Comparison of ENCODE assay signal across 8 cellular contexts in the genomic region with DNA sequence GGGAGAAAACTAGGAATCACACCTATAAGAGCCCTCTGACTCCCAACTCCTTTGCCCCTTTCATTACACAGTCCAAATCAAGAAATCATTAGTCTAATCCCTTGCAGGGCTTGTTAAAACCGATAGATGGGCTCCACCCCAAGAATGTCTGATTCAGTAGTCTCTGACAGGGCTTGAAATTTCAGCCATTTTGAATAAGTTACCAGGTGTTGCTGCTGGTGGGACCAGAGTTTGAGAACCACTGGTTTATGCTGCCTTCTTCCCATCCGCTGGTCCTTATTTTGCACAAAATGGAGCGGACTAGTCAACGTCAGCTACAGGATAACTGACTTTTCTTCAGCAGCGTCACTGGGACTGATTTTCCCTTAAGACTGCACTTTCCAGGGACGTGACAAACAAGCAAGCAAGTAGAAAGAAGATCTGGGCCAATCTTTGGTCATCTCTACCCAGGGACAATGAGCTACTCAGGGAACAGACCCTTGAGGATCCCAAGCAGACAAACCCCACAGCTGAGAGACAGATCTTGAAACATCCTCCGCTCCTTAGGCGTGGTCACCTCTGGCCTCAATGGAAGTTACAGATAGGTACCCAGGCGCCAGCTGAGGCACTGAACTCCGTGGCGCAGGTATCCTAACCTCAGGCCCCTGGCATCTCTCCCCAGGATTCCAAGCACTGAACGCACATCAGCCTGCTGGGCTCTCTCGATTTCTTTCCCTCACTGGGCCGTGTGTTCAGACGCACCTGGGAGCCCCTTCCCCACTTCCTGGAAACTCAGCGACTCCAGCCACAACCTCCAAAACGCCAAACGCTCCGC. TPM values are rescaled to one million over a fixed set of nuclear protein-coding genes. Genes with fewer than 3 reads are reported as not detected.
DNase-seq lines count a peak whose midpoint lies in the region; ATAC-seq, FAIRE-seq and TF ChIP-seq lines count a peak whose summit lies in the region.

No MANE protein-coding gene starts in this region.

- H3K4me3 ChIP-seq in HEK293 (ENCODE audit: low read depth, low read length), result peak overlapping the region; percentile 87
- peak overlapping the region; percentile 98 for H3K4me3 ChIP-seq in WERI-Rb-1 (ENCODE audit: low read depth, low read length)
- peak overlapping the region; percentile 79 for H3K4me3 ChIP-seq in hepatocyte
- H3K4me3 ChIP-seq in small intestine (ENCODE audit: low read depth in 1 of 2, low read length in 2 of 2), result peak overlapping the region; percentile 83 to 94

- ATAC-seq in HG03521 (IDR thresholded peaks at IDR 0.05; ENCODE audit: unreplicated experiment) (no peak), GM21825 (IDR thresholded peaks at IDR 0.05; ENCODE audit: unreplicated experiment) (no peak), GM19452 (IDR thresholded peaks at IDR 0.05; ENCODE audit: unreplicated experiment) (no peak)

- H3K27ac ChIP-seq in HEK293 (ENCODE audit: extremely low read depth, low read depth, low read length) (no peak overlapping the region; the same call in 1 of the 2 replicates), WERI-Rb-1 (peak overlapping the region; percentile 98), hepatocyte (peak overlapping the region; percentile 97), small intestine (ENCODE audit: low read depth in 1 of 2, low read length in 1 of 2) (peak overlapping the region in 1 of 2 donors; percentile 98)

- H3K4me1 ChIP-seq in HEK293 (ENCODE audit: control insufficient read depth, insufficient read depth, low read length), result peaks cover 5% of the 10 kb centered on the region; the same call in 1 of the 2 replicates
- H3K4me1 ChIP-seq in hepatocyte (ENCODE audit: insufficient read depth), result peaks cover 4% of the 10 kb centered on the region
- H3K4me1 ChIP-seq in small intestine (ENCODE audit: control insufficient read depth in 2 of 2, insufficient read depth in 1 of 2, low read depth in 1 of 2, low read length in 1 of 2), result peaks cover 0 to 11% of the 10 kb centered on the region in 2 donors

- H3K27me3 ChIP-seq in WERI-Rb-1 (ENCODE audit: insufficient read depth, low read depth, severe bottlenecking) (no peaks in the 10 kb centered on the region), hepatocyte (no peaks in the 10 kb centered on the region), small intestine (ENCODE audit: control insufficient read depth in 2 of 2, insufficient read depth in 2 of 2, low read length in 2 of 2) (no peaks in the 10 kb centered on the region)

- no peaks in the 10 kb centered on the region for H3K9me2 ChIP-seq in hepatocyte (replicated peaks; ENCODE audit: insufficient read depth)

- peaks cover 26% of the 10 kb centered on the region for H4K20me1 ChIP-seq in hepatocyte (ENCODE audit: insufficient read depth, poor library complexity, severe bottlenecking)

- no peaks in the 10 kb centered on the region for H3K9me3 ChIP-seq in HEK293 (ENCODE audit: control insufficient read depth, insufficient read depth, low read depth, low read length)
- H3K9me3 ChIP-seq in WERI-Rb-1 (ENCODE audit: severe bottlenecking), result no peaks in the 10 kb centered on the region
- no peaks in the 10 kb centered on the region for H3K9me3 ChIP-seq in hepatocyte (ENCODE audit: low read depth)
- H3K9me3 ChIP-seq in small intestine (ENCODE audit: control insufficient read depth, low read depth), result no peaks in the 10 kb centered on the region

- POLR2A ChIA-PET in HEK293 (lab: Yijun Ruan, JAX), result interaction anchor here (1.4 to 1.8 kb wide), 3 partner anchors 9 to 97 kb away, joined by 4 to 6 read pairs (median 5); a partner anchor contains a TSS

- TF ChIP-seq CTCF in HEK293 (tag by site-specific recombination; IDR thresholded peaks at IDR 0.05) (no peak), WERI-Rb-1 (IDR thresholded peaks at IDR 0.05; ENCODE audit: low read depth, low read length) (no peak), hepatocyte (IDR thresholded peaks at IDR 0.05; ENCODE audit: poor library complexity) (no peak)

- H3K79me2 ChIP-seq in hepatocyte, result peaks cover 84% of the 10 kb centered on the region

- CTCF ChIA-PET in HEK293 (lab: Yijun Ruan, JAX), result interaction anchor here (0.9 to 6.5 kb wide), 2 partner anchors 42 to 49 kb away, joined by 3 to 38 read pairs; no protein-coding TSS in a partner anchor

- DNase-seq in WERI-Rb-1 (no peak), hepatocyte (ENCODE audit: low spot score) (no peak), small intestine (no peak), mesenteric fat pad (ENCODE audit: low spot score) (no peak)

- peaks cover 0 to 4% of the 10 kb centered on the region in 2 experiments; a peak in 1 of 3 replicates for H3K36me3 ChIP-seq in HEK293 (ENCODE audit: control insufficient read depth in 2 of 2, insufficient read depth in 1 of 2, low read length in 2 of 2)
- H3K36me3 ChIP-seq in WERI-Rb-1, result peaks cover 8% of the 10 kb centered on the region
- H3K36me3 ChIP-seq in hepatocyte (replicated peaks; ENCODE audit: insufficient read depth, low read depth), result no peaks in the 10 kb centered on the region
- no peaks in the 10 kb centered on the region for H3K36me3 ChIP-seq in small intestine (ENCODE audit: control insufficient read depth in 2 of 2, insufficient read depth in 2 of 2, low read length in 2 of 2)

- peak overlapping the region; percentile 80 for H2AFZ ChIP-seq in hepatocyte

- 17% methylated on average over 19 of the region's 19 CpGs for WGBS in hepatocyte (ENCODE audit: low lambda C conversion rate, missing lambda C conversion rate)
- 16 to 20% (median 17%) methylated on average over 19 of the region's 19 CpGs for WGBS in small intestine, 3 donors

- no peak for FAIRE-seq in small intestine (lab: Jason Lieb, UNC)

- peak overlapping the region; percentile 91 for H3K4me2 ChIP-seq in hepatocyte

TF ChIP-seq in HEK293, 187 proteins besides CTCF, POLR2A, EP300 and RAD21:
- TF ChIP-seq ZNF548 (tag by site-specific recombination; IDR thresholded peaks at IDR 0.05), result no peak
- TF ChIP-seq ZNF133 (tag by site-specific recombination; IDR thresholded peaks at IDR 0.05), result no peak
- TF ChIP-seq ZNF837 (tag by site-specific recombination; IDR thresholded peaks at IDR 0.05), result no peak
- TF ChIP-seq, protein P1, sequence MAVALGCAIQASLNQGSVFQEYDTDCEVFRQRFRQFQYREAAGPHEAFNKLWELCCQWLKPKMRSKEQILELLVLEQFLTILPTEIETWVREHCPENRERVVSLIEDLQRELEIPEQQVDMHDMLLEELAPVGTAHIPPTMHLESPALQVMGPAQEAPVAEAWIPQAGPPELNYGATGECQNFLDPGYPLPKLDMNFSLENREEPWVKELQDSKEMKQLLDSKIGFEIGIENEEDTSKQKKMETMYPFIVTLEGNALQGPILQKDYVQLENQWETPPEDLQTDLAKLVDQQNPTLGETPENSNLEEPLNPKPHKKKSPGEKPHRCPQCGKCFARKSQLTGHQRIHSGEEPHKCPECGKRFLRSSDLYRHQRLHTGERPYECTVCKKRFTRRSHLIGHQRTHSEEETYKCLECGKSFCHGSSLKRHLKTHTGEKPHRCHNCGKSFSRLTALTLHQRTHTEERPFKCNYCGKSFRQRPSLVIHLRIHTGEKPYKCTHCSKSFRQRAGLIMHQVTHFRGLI (tag by site-specific recombination; IDR thresholded peaks at IDR 0.05), result no peak
- no peak for TF ChIP-seq ZNF830 (tag by site-specific recombination; IDR thresholded peaks at IDR 0.05; ENCODE audit: low read depth)
- no peak for TF ChIP-seq ZBTB7A (tag by site-specific recombination; IDR thresholded peaks at IDR 0.05; ENCODE audit: low read depth)
- TF ChIP-seq ZNF175 (tag by site-specific recombination; IDR thresholded peaks at IDR 0.05), result no peak
- no peak for TF ChIP-seq SCRT2 (tag by site-specific recombination; IDR thresholded peaks at IDR 0.05)
- no peak for TF ChIP-seq ZNF529 (tag by site-specific recombination; IDR thresholded peaks at IDR 0.05; ENCODE audit: insufficient replicate concordance)
- TF ChIP-seq ZNF37A (tag by site-specific recombination; IDR thresholded peaks at IDR 0.05), result no peak
- no peak for TF ChIP-seq ZNF776 (tag by site-specific recombination; IDR thresholded peaks at IDR 0.05; ENCODE audit: borderline replicate concordance)
- no peak for TF ChIP-seq GLI4 (tag by site-specific recombination; IDR thresholded peaks at IDR 0.05)
- TF ChIP-seq, protein P2, sequence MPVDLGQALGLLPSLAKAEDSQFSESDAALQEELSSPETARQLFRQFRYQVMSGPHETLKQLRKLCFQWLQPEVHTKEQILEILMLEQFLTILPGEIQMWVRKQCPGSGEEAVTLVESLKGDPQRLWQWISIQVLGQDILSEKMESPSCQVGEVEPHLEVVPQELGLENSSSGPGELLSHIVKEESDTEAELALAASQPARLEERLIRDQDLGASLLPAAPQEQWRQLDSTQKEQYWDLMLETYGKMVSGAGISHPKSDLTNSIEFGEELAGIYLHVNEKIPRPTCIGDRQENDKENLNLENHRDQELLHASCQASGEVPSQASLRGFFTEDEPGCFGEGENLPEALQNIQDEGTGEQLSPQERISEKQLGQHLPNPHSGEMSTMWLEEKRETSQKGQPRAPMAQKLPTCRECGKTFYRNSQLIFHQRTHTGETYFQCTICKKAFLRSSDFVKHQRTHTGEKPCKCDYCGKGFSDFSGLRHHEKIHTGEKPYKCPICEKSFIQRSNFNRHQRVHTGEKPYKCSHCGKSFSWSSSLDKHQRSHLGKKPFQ (tag by site-specific recombination; IDR thresholded peaks at IDR 0.05), result no peak
- no peak for TF ChIP-seq KLF9 (tag by site-specific recombination; IDR thresholded peaks at IDR 0.05; ENCODE audit: low read depth)
- TF ChIP-seq GFI1B (tag by site-specific recombination; IDR thresholded peaks at IDR 0.05), result no peak
- TF ChIP-seq ZXDB (tag by site-specific recombination; IDR thresholded peaks at IDR 0.05), result no peak

RNA-seq across cellular contexts. Expression of a gene that starts 0.9 kb away (rescaled TPM):
- total RNA-seq in hepatocyte, result 29.7 and 37.0 TPM in 2 replicates
- 29.4 and 38.9 TPM in 2 replicates for polyA plus RNA-seq in hepatocyte
- polyA plus RNA-seq in small intestine, result 10 to 100 TPM; 14.3 to 28.4 (median 17.0) TPM
- 103 TPM for total RNA-seq in mesenteric fat pad

RNA-seq across cellular contexts. Expression of a gene that starts 1.2 kb away (rescaled TPM):
- 30.5 and 35.5 TPM in 2 replicates for total RNA-seq in hepatocyte
- 20.1 and 22.7 TPM in 2 replicates for polyA plus RNA-seq in hepatocyte
- 10 to 100 TPM; 13.0 to 13.5 (median 13.2) TPM for polyA plus RNA-seq in small intestine
- total RNA-seq in mesenteric fat pad, result 30.5 TPM
